Comparison of ENCODE assay signal across 8 cellular contexts in the genomic region with DNA sequence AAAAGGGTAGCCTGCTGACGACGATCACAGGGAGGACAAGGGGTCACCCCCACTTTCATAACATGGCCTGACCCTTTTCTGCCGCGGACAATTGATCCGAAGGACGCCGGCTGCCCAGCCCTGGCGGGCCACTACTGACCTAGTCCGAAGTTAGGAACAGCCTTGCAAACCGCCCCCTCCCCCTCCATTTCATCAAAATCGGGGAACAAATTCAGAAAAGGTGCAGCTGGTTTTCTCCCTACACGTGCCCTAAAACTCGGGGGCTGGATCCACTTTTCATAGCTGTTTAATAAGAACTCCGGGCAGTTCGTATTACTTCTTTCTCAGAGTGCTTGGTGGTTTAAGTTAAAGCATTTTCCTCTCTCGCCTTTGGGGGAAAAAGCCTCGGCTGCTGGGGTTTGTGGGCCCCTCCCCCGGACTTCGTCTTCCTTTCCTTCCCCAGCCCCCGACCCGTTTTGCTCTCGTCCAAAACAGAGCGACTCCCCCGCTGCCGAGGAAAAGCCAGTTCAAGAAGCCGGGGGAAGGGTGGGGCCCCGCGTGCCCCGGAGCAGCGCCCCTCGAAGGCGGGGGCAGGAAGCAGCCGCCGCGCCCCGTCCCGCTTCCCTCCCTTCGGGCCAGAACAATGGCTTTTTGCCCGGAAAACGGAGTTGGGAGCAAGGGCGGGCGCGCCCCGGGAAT. TPM values are rescaled to one million over a fixed set of nuclear protein-coding genes. Genes with fewer than 3 reads are reported as not detected.
DNase-seq lines count a peak whose midpoint lies in the region; ATAC-seq and TF ChIP-seq lines count a peak whose summit lies in the region.

No MANE protein-coding gene starts in this region.

- H3K9ac ChIP-seq in NT2/D1 (ENCODE audit: insufficient read length, low read depth) (peak overlapping the region; percentile 82), skeletal muscle tissue (ENCODE audit: low read depth in 1 of 3, low read length in 3 of 3) (no peak overlapping the region)

- H3K9me3 ChIP-seq in NT2/D1 (ENCODE audit: insufficient read depth, low read length) (no peaks in the 10 kb centered on the region), skeletal muscle tissue (ENCODE audit: control insufficient read depth in 3 of 3, low read length in 3 of 3) (no peaks in the 10 kb centered on the region)

- peaks cover 7% of the 10 kb centered on the region for H3K27me3 Mint-ChIP-seq in brain
- peaks cover 13 to 39% (median 26%) of the 10 kb centered on the region in 3 donors for H3K27me3 Mint-ChIP-seq in immature natural killer cell (ENCODE audit: low read depth in 3 of 3)

- peak overlapping the region; percentile 32 to 90 (median 84) for H3K27ac Mint-ChIP-seq in brain
- no peak overlapping the region for H3K27ac Mint-ChIP-seq in immature natural killer cell

- ATAC-seq in HG02885 (IDR thresholded peaks at IDR 0.05; ENCODE audit: poor library complexity, unreplicated experiment) = peak; percentile 20

- H3K4me1 ChIP-seq in NT2/D1 (ENCODE audit: insufficient read depth, insufficient read length) = peaks cover 21% of the 10 kb centered on the region
- peaks cover 4 to 9% (median 8%) of the 10 kb centered on the region in 3 donors for H3K4me1 ChIP-seq in skeletal muscle tissue (ENCODE audit: control insufficient read depth in 3 of 3, insufficient read depth in 3 of 3, low read length in 3 of 3)

- H3K27ac ChIP-seq in skeletal muscle tissue (ENCODE audit: low read depth, low read length) = peak overlapping the region; percentile 25

- TF ChIP-seq CTCF in brain (conservative IDR thresholded peaks at IDR 0.05) = peak; percentile 34

- H3K4me1 Mint-ChIP-seq in brain (peaks cover 58% of the 10 kb centered on the region), immature natural killer cell (peaks cover 16 to 19% of the 10 kb centered on the region in 2 donors)

- peak overlapping the region; percentile 42 for H3K4me3 ChIP-seq in NT2/D1 (ENCODE audit: insufficient read length, low read depth)
- peak overlapping the region in 2 of 3 donors; percentile 17 to 24 for H3K4me3 ChIP-seq in skeletal muscle tissue (ENCODE audit: low read length in 3 of 3)

- H3K36me3 Mint-ChIP-seq in brain = peaks cover 11% of the 10 kb centered on the region
- H3K36me3 Mint-ChIP-seq in immature natural killer cell = no peaks in the 10 kb centered on the region

- H3K27me3 ChIP-seq in NT2/D1 (ENCODE audit: insufficient read depth, insufficient read length) (peaks cover 8% of the 10 kb centered on the region), skeletal muscle tissue (ENCODE audit: control insufficient read depth in 3 of 3, insufficient read depth in 3 of 3, low read length in 3 of 3) (peaks cover 75 to 80% (median 79%) of the 10 kb centered on the region in 3 donors)

- DNase-seq in NCI-H82 (lab: John Stamatoyannopoulos, UW) (peak; percentile 79), NCI-H82 treated with DMSO at 0.1 percent for 48 hours (lab: John Stamatoyannopoulos, UW; ENCODE audit: unreplicated experiment) (no peak), NT2/D1 (ENCODE audit: low read depth, low spot score) (peak; percentile 49), immature natural killer cell (peak in 1 of 3 donors; percentile 30), SKM-1 treated with dmso at 0.1 percent for 144 hours (lab: John Stamatoyannopoulos, UW; ENCODE audit: unreplicated experiment) (no peak)

- H3K9me3 Mint-ChIP-seq in brain (no peaks in the 10 kb centered on the region), immature natural killer cell (no peaks in the 10 kb centered on the region)

- peaks cover 31% of the 10 kb centered on the region for H3K36me3 ChIP-seq in NT2/D1 (ENCODE audit: insufficient read depth, insufficient read length, low read length)
- no peaks in the 10 kb centered on the region for H3K36me3 ChIP-seq in skeletal muscle tissue (ENCODE audit: control insufficient read depth in 3 of 3, insufficient read depth in 3 of 3, low read length in 3 of 3)

- H3K4me3 Mint-ChIP-seq in brain (peak overlapping the region; percentile 76 to 88 (median 85)), immature natural killer cell (peak overlapping the region; percentile 47 to 78 (median 71))

RNA-seq across cellular contexts. Expression of a gene that starts 0.6 kb away (rescaled TPM):
- polyA plus RNA-seq in brain (ENCODE audit: insufficient read depth, low read depth, low replicate concordance) = 36.4 TPM
- under 1 TPM in 1 of 3 donors, not detected in 2; 0.33 TPM for polyA plus RNA-seq in immature natural killer cell
- 5.7 TPM for total RNA-seq in skeletal muscle tissue

RNA-seq across cellular contexts. Expression of a gene that starts 19.6 kb away (rescaled TPM):
- polyA plus RNA-seq in brain (ENCODE audit: insufficient read depth, low read depth, low replicate concordance) (9.4 TPM), immature natural killer cell (1 to 10 TPM in 2 of 3 donors, not detected in 1; 1.4 to 2.5 TPM)
- total RNA-seq in skeletal muscle tissue = 4.2 TPM

RNA-seq across cellular contexts. Expression of a gene that starts 46.6 kb away (rescaled TPM):
- not detected for polyA plus RNA-seq in brain (ENCODE audit: insufficient read depth, low read depth, low replicate concordance)
- polyA plus RNA-seq in immature natural killer cell = under 1 TPM in 2 of 3 donors, not detected in 1; 0.16 to 0.22 TPM
- total RNA-seq in skeletal muscle tissue = not detected

Comparison
In these comparisons a context has a peak if more than half of its experiments do, and no peak if none do; other contexts are left out.
1. DNase-seq: peak in NCI-H82 (single experiment) and NT2/D1 (single experiment); none in NCI-H82 treated with DMSO at 0.1 percent for 48 hours (single experiment) and SKM-1 treated with dmso at 0.1 percent for 144 hours (single experiment).
2. H3K27ac Mint-ChIP-seq: peak in brain (5 of 5); none in immature natural killer cell (0 of 6).
3. RNA of a gene that starts 0.6 kb away (polyA plus RNA-seq): 36.4 TPM in brain (single experiment); 0.33 TPM in immature natural killer cell; every median in the first group is over 10 times any median in the second.